ENCODE assay signal across 31 cellular contexts in the genomic region with DNA sequence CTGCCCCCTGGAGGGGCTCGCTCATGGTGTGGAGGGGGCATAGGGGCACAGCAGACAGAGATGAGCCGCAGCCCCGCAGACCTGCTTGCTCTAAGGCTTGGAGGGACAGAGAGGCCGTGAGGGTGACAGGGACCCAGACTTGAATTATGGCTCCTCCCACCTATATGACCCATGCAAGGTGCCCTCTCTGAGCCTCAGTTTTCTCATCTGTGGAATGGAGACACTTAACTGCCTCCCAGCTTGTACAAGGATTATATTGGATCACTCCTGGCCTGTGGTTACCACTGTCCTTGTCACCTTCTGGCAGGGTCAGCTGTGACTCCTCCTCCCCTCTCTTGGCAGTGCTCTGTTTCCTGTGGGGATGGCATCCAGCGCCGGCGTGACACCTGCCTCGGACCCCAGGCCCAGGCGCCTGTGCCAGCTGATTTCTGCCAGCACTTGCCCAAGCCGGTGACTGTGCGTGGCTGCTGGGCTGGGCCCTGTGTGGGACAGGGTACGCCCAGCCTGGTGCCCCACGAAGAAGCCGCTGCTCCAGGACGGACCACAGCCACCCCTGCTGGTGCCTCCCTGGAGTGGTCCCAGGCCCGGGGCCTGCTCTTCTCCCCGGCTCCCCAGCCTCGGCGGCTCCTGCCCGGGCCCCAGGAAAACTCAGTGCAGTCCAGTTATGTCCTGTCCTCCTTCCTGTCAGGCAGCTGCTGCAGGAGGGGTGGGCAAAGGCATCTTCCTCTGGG.
"Had no signal": no experiment of that assay in that cellular context is flagged by ENCODE, and none has a peak within 500 bp of the region (broad histone marks: within the 10 kb centered on the region; RNA-seq: fewer than 3 reads in every experiment).

No MANE protein-coding gene starts in this region.

- H3K9me3 ChIP-seq: esophagus muscularis mucosa, gastroesophageal sphincter, heart left ventricle, left lung, ovary, psoas muscle, suprapubic skin, transverse colon, upper lobe of right lung, uterus had no signal

- H2AFZ ChIP-seq: hepatocyte had no signal

- H3K36me3 ChIP-seq: gastroesophageal sphincter, heart left ventricle, left lung, ovary, suprapubic skin, transverse colon, upper lobe of right lung, uterus had no signal

- H3K4me3 ChIP-seq: coronary artery, esophagus muscularis mucosa, gastroesophageal sphincter, heart left ventricle, hepatocyte, left lung, ovary, psoas muscle, suprapubic skin, transverse colon, upper lobe of right lung, uterus had no signal

- H3K27me3 ChIP-seq: esophagus muscularis mucosa, foreskin keratinocyte, gastroesophageal sphincter, heart left ventricle, hepatocyte, left lung, ovary, suprapubic skin, transverse colon, upper lobe of right lung, uterus had no signal

- H3K79me2 ChIP-seq: hepatocyte had no signal

- H3K4me1 ChIP-seq: foreskin keratinocyte, uterus had no signal

- H3K4me2 ChIP-seq: hepatocyte had no signal

- H3K27ac ChIP-seq: coronary artery, esophagus muscularis mucosa, foreskin keratinocyte, gastroesophageal sphincter, heart left ventricle, hepatocyte, left lung, ovary, psoas muscle, suprapubic skin, transverse colon, upper lobe of right lung, uterus had no signal

- DNase-seq: dermis blood vessel endothelial cell; effector memory CD4-positive, alpha-beta T cell; foreskin keratinocyte; heart left ventricle; left cardiac atrium; mammary epithelial cell; mesendoderm; midbrain; naive thymus-derived CD8-positive, alpha-beta T cell; nephron progenitor cell; occipital lobe; ovary; psoas muscle; small intestine; stimulated activated CD4-positive, alpha-beta T cell treated with anti-CD3 and anti-CD28 coated beads, Interleukin-12 subunit alpha, Interleukin-12 subunit beta, amount 100 ng/mL, for 4 hours; stimulated activated CD4-positive, alpha-beta T cell treated with anti-CD3 and anti-CD28 coated beads, Interleukin-1b, Interleukin-23, amount 100 ng/mL, for 48 hours; stimulated activated CD4-positive, alpha-beta T cell treated with anti-CD3 and anti-CD28 coated beads, Interleukin-4, amount 100 ng/mL, for 1 hour; stimulated activated CD8-positive, alpha-beta memory T cell treated with anti-CD3 and anti-CD28 coated beads, Interleukin-4, amount 100 ng/mL, for 48 hours; stimulated activated naive CD4-positive, alpha-beta T cell; stimulated activated naive CD8-positive, alpha-beta T cell treated with anti-CD3 and anti-CD28 coated beads, Interleukin-15, amount 100 ng/mL, for 72 hours; transverse colon; upper lobe of right lung; uterus had no signal

- FAIRE-seq: endothelial cell of umbilical vein, small intestine had no signal

- ATAC-seq: foreskin keratinocyte; gastroesophageal sphincter; heart left ventricle; left cardiac atrium; left lung; naive thymus-derived CD8-positive, alpha-beta T cell; psoas muscle; right cardiac atrium; stimulated activated naive CD8-positive, alpha-beta T cell treated with anti-CD3 and anti-CD28 coated beads, Interleukin-15, amount 100 ng/mL, for 72 hours; upper lobe of right lung had no signal
